Comparison of ENCODE assay signal across 14 cellular contexts in genomic region chr2:105595536-105595935, GRCh38.
DNase-seq lines count a peak whose midpoint lies in the region; ATAC-seq, FAIRE-seq and TF ChIP-seq lines count a peak whose summit lies in the region.
"Had no signal": no experiment of that assay in that cellular context is flagged by ENCODE, and none has a peak within 500 bp of the region (broad histone marks: within the 10 kb centered on the region; RNA-seq: fewer than 3 reads in every experiment).

No MANE protein-coding gene starts in this region.

- CTCF ChIA-PET in PC-3 (lab: Charles Lee), result interaction anchor here (0.5 to 1.0 kb wide), 2 partner anchors 19 to 55 kb away, joined by 4 to 9 read pairs; no protein-coding TSS in a partner anchor

- DNase-seq in stimulated activated CD4-positive, alpha-beta T cell treated with anti-CD3 and anti-CD28 coated beads, Interleukin-4, amount 100 ng/mL, for 1 hour, result peak; percentile 25
- no peak for DNase-seq in stimulated activated CD4-positive, alpha-beta T cell treated with anti-CD3 and anti-CD28 coated beads, Interleukin-1b, Interleukin-23, amount 100 ng/mL, for 48 hours
- peak; percentile 89 for DNase-seq in PC-3
- peak; percentile 79 for DNase-seq in epithelial cell of esophagus (ENCODE audit: low read depth)
- DNase-seq in urothelium cell line (ENCODE audit: low spot score), result peak; percentile 78
- DNase-seq in LoVo (ENCODE audit: low spot score), result no peak
- DNase-seq: activated CD4-positive, alpha-beta T cell treated with anti-CD3 and anti-CD28 coated beads, Interleukin-2, amount 10 ng/mL, durations not matched to agents 7 days and 5 days; activated naive CD4-positive, alpha-beta T cell treated with anti-CD3 and anti-CD28 coated beads, Interleukin-2, amount 10 ng/mL, durations not matched to agents 7 days and 5 days; NCI-H1694; NK-92 treated with Interleukin-12 subunit alpha and Interleukin-12 subunit beta, amount 100 ng/mL, for 24 hours; stimulated activated naive CD4-positive, alpha-beta T cell had no signal

- H3F3A ChIP-seq in PC-3 (ENCODE audit: low read length, unreplicated experiment), result peaks cover 4% of the 10 kb centered on the region

- peak; percentile 97 for ATAC-seq in PC-3
- ATAC-seq in GM21367 (IDR thresholded peaks at IDR 0.05; ENCODE audit: unreplicated experiment), result no peak
- ATAC-seq in GM18907 (IDR thresholded peaks at IDR 0.05; ENCODE audit: unreplicated experiment), result no peak

- H3K4me1 ChIP-seq in PC-3 (ENCODE audit: insufficient read depth, low read length), result peaks cover 34% of the 10 kb centered on the region

- TF ChIP-seq CTCF in PC-3 (conservative IDR thresholded peaks at IDR 0.05; ENCODE audit: low read depth, low read length), result peak; percentile 21; the same call in 1 of the 2 replicates
- peak; percentile 15 for TF ChIP-seq CTCF in epithelial cell of esophagus (IDR thresholded peaks at IDR 0.05; ENCODE audit: insufficient read depth, low read depth, low read length, missing control alignments)

- H3K27me3 ChIP-seq in PC-3 (ENCODE audit: low read length), result no peaks in the 10 kb centered on the region

- peak overlapping the region; percentile 66 for H3K27ac ChIP-seq in PC-3 (ENCODE audit: low read length)

- BruUV-seq in PC-3 (replicated peaks; lab: Mats Ljungman, UMichigan), result no TSS peak

- H3K9me2 ChIP-seq in PC-3 (replicated peaks; ENCODE audit: low read length), result no peaks in the 10 kb centered on the region

- FAIRE-seq in urothelium cell line (lab: Jason Lieb, UNC), result peak; percentile 17
- FAIRE-seq: GM18507 had no signal

- H2AFZ ChIP-seq in PC-3 (ENCODE audit: low read length), result no peak overlapping the region

- no peaks in the 10 kb centered on the region for H3K36me3 ChIP-seq in PC-3 (ENCODE audit: low read depth, low read length)

- no peaks in the 10 kb centered on the region for H3K79me2 ChIP-seq in PC-3 (ENCODE audit: low read length)

- intact Hi-C loops in PC-3 (cut with micrococcal nuclease), result no loop called here

- no peaks in the 10 kb centered on the region for H3K9me3 ChIP-seq in PC-3 (ENCODE audit: low read length)

- H3K4me3 ChIP-seq in PC-3 (ENCODE audit: low read length), result no peak overlapping the region
- no peak overlapping the region for H3K4me3 ChIP-seq in epithelial cell of esophagus (ENCODE audit: low read length)

- POLR2A ChIA-PET in PC-3 (lab: Charles Lee; ENCODE audit: unreplicated experiment), result no interaction called here

- H3K4me2 ChIP-seq in PC-3 (ENCODE audit: low read length), result peak overlapping the region; percentile 35; the same call in 1 of the 2 replicates

- H3K9ac ChIP-seq in PC-3 (ENCODE audit: low read length), result no peak overlapping the region

- H4K20me1 ChIP-seq in PC-3 (ENCODE audit: low read length), result no peaks in the 10 kb centered on the region

Comparison
In these comparisons a context has a peak if more than half of its experiments do, and no peak if none do; other contexts are left out.
1. DNase-seq: peak in stimulated activated CD4-positive, alpha-beta T cell treated with anti-CD3 and anti-CD28 coated beads, Interleukin-4, amount 100 ng/mL, for 1 hour (single experiment), PC-3 (single experiment), epithelial cell of esophagus (single experiment) and urothelium cell line (single experiment); none in stimulated activated CD4-positive, alpha-beta T cell treated with anti-CD3 and anti-CD28 coated beads, Interleukin-1b, Interleukin-23, amount 100 ng/mL, for 48 hours (single experiment) and LoVo (single experiment).